In genomic region chr11:9893474-9893873, GRCh38 we compare ENCODE assay signal across 25 cellular contexts.
DNase-seq lines count a peak whose midpoint lies in the region; ATAC-seq and TF ChIP-seq lines count a peak whose summit lies in the region.
"Had no signal": no experiment of that assay in that cellular context is flagged by ENCODE, and none has a peak within 500 bp of the region (broad histone marks: within the 10 kb centered on the region; RNA-seq: fewer than 3 reads in every experiment).

No MANE protein-coding gene starts in this region.

- no peak overlapping the region for H3K9ac ChIP-seq in HCT116 (ENCODE audit: low read length)

- RAD21 ChIA-PET in HCT116 (lab: Charles Lee; ENCODE audit: low non-redundant PET in 1 of 2, low total read pairs in 2 of 2, uncharacterized antibody in 2 of 2, unreplicated experiment in 2 of 2) = no interaction called here

- H3K4me3 ChIP-seq in HCT116 (replicated peaks in 1 of 2; ENCODE audit: low read depth in 1 of 2, low read length in 2 of 2) (no peak overlapping the region), MG63 (no peak overlapping the region)
- H3K4me3 ChIP-seq: body of pancreas, gastrocnemius medialis, ovary, right atrium auricular region had no signal

- no peaks in the 10 kb centered on the region for H3K36me3 ChIP-seq in HCT116 (ENCODE audit: control insufficient read depth in 1 of 2, insufficient read depth in 2 of 2, low read length in 2 of 2)
- peaks cover 16% of the 10 kb centered on the region for H3K36me3 ChIP-seq in MG63
- H3K36me3 ChIP-seq: ovary had no signal

- CTCF ChIA-PET in HCT116 (lab: Charles Lee) = no interaction called here

- POLR2A ChIA-PET in HCT116 (lab: Charles Lee) = no interaction called here

- H3K9me3 ChIP-seq in HCT116 (ENCODE audit: control insufficient read depth in 1 of 2, insufficient read depth in 1 of 2, low read depth in 1 of 2, low read length in 2 of 2) (no peaks in the 10 kb centered on the region), MG63 (peaks cover 6% of the 10 kb centered on the region)
- H3K9me3 ChIP-seq: body of pancreas, gastrocnemius medialis, ovary, right atrium auricular region had no signal

- no peaks in the 10 kb centered on the region for H4K20me1 ChIP-seq in HCT116 (ENCODE audit: insufficient read depth)

- H2AFZ ChIP-seq in HCT116 (ENCODE audit: low read depth, low read length, poor library complexity, severe bottlenecking) = no peak overlapping the region

- H3K4me1 ChIP-seq in HCT116 (ENCODE audit: control insufficient read depth in 1 of 2, insufficient read depth in 2 of 2, low read length in 2 of 2) = peaks cover 8% of the 10 kb centered on the region in 2 experiments; a peak in 3 of 4 replicates
- H3K4me1 ChIP-seq: body of pancreas, gastrocnemius medialis, right atrium auricular region had no signal

- TF ChIP-seq RAD21 in HCT116 (IDR thresholded peaks at IDR 0.05; ENCODE audit: low read depth) = peak; percentile 18

- DNase-seq in HCT116 (ENCODE audit: low read depth, low spot score) = no peak
- peak; percentile 25 for DNase-seq in MG63
- DNase-seq in astrocyte of the hippocampus (ENCODE audit: low read depth, low spot score) = peak; percentile 48
- DNase-seq in myocyte (ENCODE audit: low read depth) = peak; percentile 15
- DNase-seq in nucleus accumbens (lab: John Stamatoyannopoulos, UW) = no peak
- DNase-seq in SW 1271 (lab: John Stamatoyannopoulos, UW) = no peak
- DNase-seq: activated CD4-positive, alpha-beta T cell treated with anti-CD3 and anti-CD28 coated beads for 4 hours; body of pancreas; CD4-positive, alpha-beta T cell; effector CD8-positive, alpha-beta T cell; gastrocnemius medialis; hypothalamus; NCI-H1417; NCI-H2171; NCI-H526; OCI-M1; ovary; SHP77; stimulated activated CD4-positive, alpha-beta T cell treated with anti-CD3 and anti-CD28 coated beads, Interleukin-12 subunit alpha, Interleukin-12 subunit beta, amount 100 ng/mL, for 4 hours; stimulated activated CD4-positive, alpha-beta T cell treated with anti-CD3 and anti-CD28 coated beads, Interleukin-4, amount 100 ng/mL, for 4 hours; stimulated activated naive CD8-positive, alpha-beta T cell treated with anti-CD3 and anti-CD28 coated beads, Interleukin-15, Interleukin-2, amounts not matched to agents 100 U/mL and 50 U/mL, for 24 hours; T-helper 1 cell had no signal

- TF ChIP-seq CTCF in HCT116 (IDR thresholded peaks at IDR 0.05 in 2 of 3, conservative IDR thresholded peaks at IDR 0.05 in 1 of 3; ENCODE audit: borderline replicate concordance in 1 of 3, insufficient read depth in 1 of 3, low read depth in 2 of 3, low read length in 2 of 3) = no peak

- no peaks in the 10 kb centered on the region for H3K27me3 ChIP-seq in HCT116 (ENCODE audit: insufficient read depth, low read length)
- no peaks in the 10 kb centered on the region for H3K27me3 ChIP-seq in MG63
- H3K27me3 ChIP-seq: body of pancreas, gastrocnemius medialis, ovary, right atrium auricular region had no signal

- BruUV-seq in HCT116 (replicated peaks; lab: Mats Ljungman, UMichigan) = no TSS peak

- peak overlapping the region; percentile 10; the same call in 1 of the 2 replicates for H3K4me2 ChIP-seq in HCT116 (ENCODE audit: low read length)

- peak; percentile 54; the same call in 1 of the 2 replicates for ATAC-seq in HCT116
- ATAC-seq in HG02623 (IDR thresholded peaks at IDR 0.05; ENCODE audit: unreplicated experiment) = no peak
- ATAC-seq: body of pancreas; esophagus mucosa; gastrocnemius medialis; stimulated activated naive CD8-positive, alpha-beta T cell treated with anti-CD3 and anti-CD28 coated beads, Interleukin-15, Interleukin-2, amounts not matched to agents 100 U/mL and 50 U/mL, for 24 hours had no signal

- no peak for TF ChIP-seq POLR2A in HCT116 (IDR thresholded peaks at IDR 0.05; ENCODE audit: borderline replicate concordance, extremely low read depth, insufficient read depth, insufficient read length)

- intact Hi-C loops in HCT116 (cut with micrococcal nuclease) = no loop called here

- H3K79me2 ChIP-seq in HCT116 (ENCODE audit: insufficient read depth, low read length) = no peaks in the 10 kb centered on the region

- H3K27ac ChIP-seq in HCT116 (ENCODE audit: low read depth, low read length) = no peak overlapping the region
- H3K27ac ChIP-seq: body of pancreas, gastrocnemius medialis, ovary, right atrium auricular region had no signal

- no peaks in the 10 kb centered on the region for H3K9me2 ChIP-seq in HCT116 (ENCODE audit: insufficient read depth)

TF ChIP-seq in HCT116, 20 proteins besides CTCF, POLR2A, EP300 and RAD21:
- TF ChIP-seq ELF1 (IDR thresholded peaks at IDR 0.05; ENCODE audit: borderline replicate concordance, low read depth) = no peak
- TF ChIP-seq ZNF274 (IDR thresholded peaks at IDR 0.05; ENCODE audit: low read depth, low read length) = no peak
- TF ChIP-seq, protein P1, sequence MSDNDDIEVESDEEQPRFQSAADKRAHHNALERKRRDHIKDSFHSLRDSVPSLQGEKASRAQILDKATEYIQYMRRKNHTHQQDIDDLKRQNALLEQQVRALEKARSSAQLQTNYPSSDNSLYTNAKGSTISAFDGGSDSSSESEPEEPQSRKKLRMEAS (IDR thresholded peaks at IDR 0.05) = no peak
- no peak for TF ChIP-seq SRF (IDR thresholded peaks at IDR 0.05; ENCODE audit: low read depth)
- no peak for TF ChIP-seq EGR1 (IDR thresholded peaks at IDR 0.05; ENCODE audit: low read depth)
- no peak for TF ChIP-seq FOSL1 (IDR thresholded peaks at IDR 0.05; ENCODE audit: low read depth)
- no peak for TF ChIP-seq YY1 (IDR thresholded peaks at IDR 0.05; ENCODE audit: extremely low read depth, insufficient replicate concordance, low read depth, low read length)
- TF ChIP-seq ZFX (IDR thresholded peaks at IDR 0.05) = no peak
- TF ChIP-seq POLR2AphosphoS5 (IDR thresholded peaks at IDR 0.05; ENCODE audit: low read depth, low read length) = no peak
- no peak for TF ChIP-seq ATF3 (IDR thresholded peaks at IDR 0.05)
- TF ChIP-seq SP1 (IDR thresholded peaks at IDR 0.05; ENCODE audit: low read depth) = no peak
- TF ChIP-seq CEBPB (IDR thresholded peaks at IDR 0.05; ENCODE audit: low read depth) = no peak
- no peak for TF ChIP-seq SIN3A (IDR thresholded peaks at IDR 0.05; ENCODE audit: low read depth)
- TF ChIP-seq EZH2phosphoT487 (IDR thresholded peaks at IDR 0.05; ENCODE audit: borderline replicate concordance) = no peak
- TF ChIP-seq JUND (IDR thresholded peaks at IDR 0.05) = no peak
- TF ChIP-seq CBX3 (IDR thresholded peaks at IDR 0.05; ENCODE audit: low read depth) = no peak
- no peak for TF ChIP-seq ZBTB33 (IDR thresholded peaks at IDR 0.05; ENCODE audit: extremely low read depth, insufficient replicate concordance, low read length)
- TF ChIP-seq EZH2 (IDR thresholded peaks at IDR 0.05) = no peak
TF ChIP-seq in HCT116: peak in this region for 0.

Comparison
In these comparisons a context has a peak if more than half of its experiments do, and no peak if none do; other contexts are left out.
1. DNase-seq: peak in MG63 (single experiment), astrocyte of the hippocampus (single experiment) and myocyte (single experiment); none in HCT116 (single experiment), nucleus accumbens (0 of 56) and SW 1271 (0 of 2).